ENCODE assay signal across 1 cellular context in the genomic region with DNA sequence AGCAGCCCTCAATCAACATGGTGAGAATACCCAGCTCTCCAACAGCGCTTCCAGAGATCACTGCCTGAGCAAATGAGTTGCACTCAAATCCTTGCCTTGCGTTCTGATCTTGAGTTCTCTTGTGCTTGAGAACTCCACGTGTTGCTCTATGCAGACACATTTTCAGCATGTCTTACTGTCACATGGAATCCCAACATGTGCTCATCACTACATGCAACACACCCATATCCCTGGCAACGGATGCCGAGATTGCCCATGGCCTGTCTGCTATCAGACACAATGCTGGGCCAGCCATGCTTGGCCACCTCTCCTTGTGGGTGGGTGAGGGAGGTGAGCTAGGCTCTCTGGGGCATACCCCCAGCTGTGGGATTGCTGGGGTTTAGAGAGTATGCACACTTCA.
TF ChIP-seq lines count a peak whose summit lies in the region.

No MANE protein-coding gene starts in this region.

TF ChIP-seq in HepG2, 621 proteins besides CTCF, POLR2A, EP300 and RAD21 (continued from another document):
- TF ChIP-seq, protein P1, sequence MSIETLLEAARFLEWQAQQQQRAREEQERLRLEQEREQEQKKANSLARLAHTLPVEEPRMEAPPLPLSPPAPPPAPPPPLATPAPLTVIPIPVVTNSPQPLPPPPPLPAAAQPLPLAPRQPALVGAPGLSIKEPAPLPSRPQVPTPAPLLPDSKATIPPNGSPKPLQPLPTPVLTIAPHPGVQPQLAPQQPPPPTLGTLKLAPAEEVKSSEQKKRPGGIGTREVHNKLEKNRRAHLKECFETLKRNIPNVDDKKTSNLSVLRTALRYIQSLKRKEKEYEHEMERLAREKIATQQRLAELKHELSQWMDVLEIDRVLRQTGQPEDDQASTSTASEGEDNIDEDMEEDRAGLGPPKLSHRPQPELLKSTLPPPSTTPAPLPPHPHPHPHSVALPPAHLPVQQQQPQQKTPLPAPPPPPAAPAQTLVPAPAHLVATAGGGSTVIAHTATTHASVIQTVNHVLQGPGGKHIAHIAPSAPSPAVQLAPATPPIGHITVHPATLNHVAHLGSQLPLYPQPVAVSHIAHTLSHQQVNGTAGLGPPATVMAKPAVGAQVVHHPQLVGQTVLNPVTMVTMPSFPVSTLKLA (IDR thresholded peaks at IDR 0.05) = peak; percentile 94
- TF ChIP-seq MEIS1 (CRISPR knock-in tag; IDR thresholded peaks at IDR 0.05; ENCODE audit: borderline replicate concordance) = no peak
- TF ChIP-seq BCL6 (CRISPR knock-in tag; IDR thresholded peaks at IDR 0.05) = no peak
- TF ChIP-seq, protein P2, sequence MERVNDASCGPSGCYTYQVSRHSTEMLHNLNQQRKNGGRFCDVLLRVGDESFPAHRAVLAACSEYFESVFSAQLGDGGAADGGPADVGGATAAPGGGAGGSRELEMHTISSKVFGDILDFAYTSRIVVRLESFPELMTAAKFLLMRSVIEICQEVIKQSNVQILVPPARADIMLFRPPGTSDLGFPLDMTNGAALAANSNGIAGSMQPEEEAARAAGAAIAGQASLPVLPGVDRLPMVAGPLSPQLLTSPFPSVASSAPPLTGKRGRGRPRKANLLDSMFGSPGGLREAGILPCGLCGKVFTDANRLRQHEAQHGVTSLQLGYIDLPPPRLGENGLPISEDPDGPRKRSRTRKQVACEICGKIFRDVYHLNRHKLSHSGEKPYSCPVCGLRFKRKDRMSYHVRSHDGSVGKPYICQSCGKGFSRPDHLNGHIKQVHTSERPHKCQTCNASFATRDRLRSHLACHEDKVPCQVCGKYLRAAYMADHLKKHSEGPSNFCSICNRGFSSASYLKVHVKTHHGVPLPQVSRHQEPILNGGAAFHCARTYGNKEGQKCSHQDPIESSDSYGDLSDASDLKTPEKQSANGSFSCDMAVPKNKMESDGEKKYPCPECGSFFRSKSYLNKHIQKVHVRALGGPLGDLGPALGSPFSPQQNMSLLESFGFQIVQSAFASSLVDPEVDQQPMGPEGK (CRISPR knock-in tag; IDR thresholded peaks at IDR 0.05) = no peak
- TF ChIP-seq SP140L (CRISPR knock-in tag; IDR thresholded peaks at IDR 0.05; ENCODE audit: borderline replicate concordance) = no peak
